ENCODE assay signal across 8 cellular contexts in genomic region chr16:84617068-84617630, GRCh38. TPM values are rescaled to one million over a fixed set of nuclear protein-coding genes. Genes with fewer than 3 reads are reported as not detected.
DNase-seq lines count a peak whose midpoint lies in the region; ATAC-seq and TF ChIP-seq lines count a peak whose summit lies in the region.

No MANE protein-coding gene starts in this region.

- WGBS in body of pancreas, 2 donors = 4 to 11% methylated on average over 20 to 30 of the region's 30 CpGs

- peaks cover 47% of the 10 kb centered on the region for H4K20me1 ChIP-seq in PC-9 (ENCODE audit: insufficient read depth)

- DNase-seq in GM13977 (ENCODE audit: low spot score) (peak; percentile 53), HFF-Myc (ENCODE audit: extremely low read depth, low read depth) (no peak), PC-9 (peak in 1 of 2 experiments; percentile 28), body of pancreas (peak in 3 of 4 donors; percentile 29 to 41 (median 37)), left colon (peak in 1 of 2 donors; percentile 64), SW 1271 (lab: John Stamatoyannopoulos, UW) (no peak), HUDEP-2 (lab: John Stamatoyannopoulos, UW; ENCODE audit: unreplicated experiment in 76 of 76) (no peak)
- DNase-seq in stimulated activated naive CD8-positive, alpha-beta T cell treated with anti-CD3 and anti-CD28 coated beads, Interleukin-15, amount 100 ng/mL, for 72 hours = peak; percentile 50 to 68

- H3F3A ChIP-seq in PC-9 (ENCODE audit: insufficient read depth, low read depth) = peaks cover 19% of the 10 kb centered on the region; the same call in 1 of the 2 replicates

- H3K27me3 ChIP-seq in PC-9 (ENCODE audit: insufficient read depth, low read depth) = no peaks in the 10 kb centered on the region
- H3K27me3 ChIP-seq in body of pancreas = no peaks in the 10 kb centered on the region

- H3K4me2 ChIP-seq in PC-9 = peak overlapping the region; percentile 88

- no peaks in the 10 kb centered on the region for H3K9me2 ChIP-seq in PC-9 (ENCODE audit: insufficient read depth)

- POLR2A ChIA-PET in PC-9 (lab: Charles Lee; ENCODE audit: unreplicated experiment) = interaction anchor here (0.7 kb wide), 1 partner anchor 116 kb away, joined by 3 read pairs; no protein-coding TSS in a partner anchor

- peak overlapping the region; percentile 80 to 94 for H3K27ac Mint-ChIP-seq in stimulated activated naive CD8-positive, alpha-beta T cell treated with anti-CD3 and anti-CD28 coated beads, Interleukin-15, amount 100 ng/mL, for 72 hours

- no peaks in the 10 kb centered on the region for H3K9me3 Mint-ChIP-seq in stimulated activated naive CD8-positive, alpha-beta T cell treated with anti-CD3 and anti-CD28 coated beads, Interleukin-15, amount 100 ng/mL, for 72 hours

- BruUV-seq in PC-9 (replicated peaks; lab: Mats Ljungman, UMichigan) = no TSS peak

- intact Hi-C loops in PC-9 (cut with micrococcal nuclease; ENCODE audit: unreplicated experiment) = loop anchor here (5.0 kb wide), 1 partner anchor 665 kb away; the partner anchor contains the start of gene OSGIN1
- intact Hi-C loops in body of pancreas (cut with DNase I) = no loop called here
- intact Hi-C loops in left colon (cut with DNase I, micrococcal nuclease) = no loop called here

- no peak for TF ChIP-seq CTCF in GM13977 (IDR thresholded peaks at IDR 0.05; ENCODE audit: extremely low read depth, insufficient read depth, missing control alignments)
- no peak for TF ChIP-seq CTCF in HFF-Myc (IDR thresholded peaks at IDR 0.05; ENCODE audit: low read depth, low read length, missing control alignments)
- TF ChIP-seq CTCF in PC-9 (conservative IDR thresholded peaks at IDR 0.05) = no peak; the same call in 1 of the 2 replicates
- no peak for TF ChIP-seq CTCF in body of pancreas (IDR thresholded peaks at IDR 0.05)

- in situ Hi-C loops in GM13977 (cut with MboI; ENCODE audit: low pct_unique_long_range_greater_than_20kb, low sequenced_read_pairs, unreplicated experiment) = no loop called here

- H3K36me3 ChIP-seq in PC-9 (ENCODE audit: low read depth) (no peaks in the 10 kb centered on the region; the same call in 1 of the 2 replicates), body of pancreas (replicated peaks in 1 of 2; ENCODE audit: insufficient read depth in 1 of 2, low read depth in 2 of 2) (no peaks in the 10 kb centered on the region)

- ATAC-seq in body of pancreas (peak; percentile 18), left colon (peak; percentile 48)
- ATAC-seq in stimulated activated naive CD8-positive, alpha-beta T cell treated with anti-CD3 and anti-CD28 coated beads, Interleukin-15, amount 100 ng/mL, for 72 hours = peak; percentile 78

- no peak for TF ChIP-seq POLR2A in body of pancreas (IDR thresholded peaks at IDR 0.05)

- peak overlapping the region; percentile 46 for H3K27ac ChIP-seq in PC-9
- H3K27ac ChIP-seq in body of pancreas = peak overlapping the region in 3 of 4 donors; percentile 19 to 61 (median 40)

- peaks cover 65% of the 10 kb centered on the region for H3K4me1 Mint-ChIP-seq in stimulated activated naive CD8-positive, alpha-beta T cell treated with anti-CD3 and anti-CD28 coated beads, Interleukin-15, amount 100 ng/mL, for 72 hours

- H3K4me1 ChIP-seq in PC-9 (replicated peaks; ENCODE audit: insufficient read depth) = peaks cover 47% of the 10 kb centered on the region
- H3K4me1 ChIP-seq in body of pancreas = peaks cover 17% of the 10 kb centered on the region

- H3K27me3 Mint-ChIP-seq in stimulated activated naive CD8-positive, alpha-beta T cell treated with anti-CD3 and anti-CD28 coated beads, Interleukin-15, amount 100 ng/mL, for 72 hours = peaks cover 10% of the 10 kb centered on the region

- H3K4me3 Mint-ChIP-seq in stimulated activated naive CD8-positive, alpha-beta T cell treated with anti-CD3 and anti-CD28 coated beads, Interleukin-15, amount 100 ng/mL, for 72 hours = peak overlapping the region; percentile 96 to 100

- H3K4me3 ChIP-seq in HFF-Myc (replicated peaks; ENCODE audit: low read depth, low read length) (peak overlapping the region; percentile 74), PC-9 (peak overlapping the region; percentile 74), body of pancreas (peak overlapping the region; percentile 49 to 60)

- H3K9me3 ChIP-seq in PC-9 (ENCODE audit: insufficient read depth, low read depth) = no peaks in the 10 kb centered on the region
- no peaks in the 10 kb centered on the region for H3K9me3 ChIP-seq in body of pancreas

- CTCF ChIA-PET in PC-9 (lab: Charles Lee) = no interaction called here

- H3K79me2 ChIP-seq in PC-9 (ENCODE audit: low read depth) = peaks cover 56% of the 10 kb centered on the region

- 0 out of 2 replicates have a peak overlapping the region, but pooled peaks have one; percentile 55 for H2AFZ ChIP-seq in PC-9

RNA-seq across cellular contexts. Expression of gene COTL1, which starts 0.7 kb away (rescaled TPM):
- total RNA-seq in PC-9 (2021) = 458 and 512 TPM in 2 replicates
- 10 to 100 TPM; 19.7 to 20.4 TPM for total RNA-seq in body of pancreas
- total RNA-seq in left colon = 10 to 100 TPM; 51.8 to 71.0 TPM

RNA-seq across cellular contexts. Expression of gene KLHL36, which starts 31.2 kb away (rescaled TPM):
- total RNA-seq in PC-9 (2021) = 73.8 and 81.9 TPM in 2 replicates
- 10 to 100 TPM; 39.7 to 50.8 TPM for total RNA-seq in body of pancreas
- 10 to 100 TPM; 45.1 to 61.8 TPM for total RNA-seq in left colon

Comparison
In these comparisons a context has a peak if more than half of its experiments do, and no peak if none do; other contexts are left out.
1. DNase-seq: peak in GM13977 (single experiment), body of pancreas (3 of 4) and stimulated activated naive CD8-positive, alpha-beta T cell treated with anti-CD3 and anti-CD28 coated beads, Interleukin-15, amount 100 ng/mL, for 72 hours (2 of 2); none in HFF-Myc (single experiment), SW 1271 (0 of 2) and HUDEP-2 (0 of 76).
2. ATAC-seq: peak in every context shown above with its lines; median percentile 78 in stimulated activated naive CD8-positive, alpha-beta T cell treated with anti-CD3 and anti-CD28 coated beads, Interleukin-15, amount 100 ng/mL, for 72 hours; 48 in left colon; 18 in body of pancreas.
3. Peak in every context shown above with its lines, with median percentiles within 50 percentile points of each other: H3K4me3 ChIP-seq.